In the genomic region with DNA sequence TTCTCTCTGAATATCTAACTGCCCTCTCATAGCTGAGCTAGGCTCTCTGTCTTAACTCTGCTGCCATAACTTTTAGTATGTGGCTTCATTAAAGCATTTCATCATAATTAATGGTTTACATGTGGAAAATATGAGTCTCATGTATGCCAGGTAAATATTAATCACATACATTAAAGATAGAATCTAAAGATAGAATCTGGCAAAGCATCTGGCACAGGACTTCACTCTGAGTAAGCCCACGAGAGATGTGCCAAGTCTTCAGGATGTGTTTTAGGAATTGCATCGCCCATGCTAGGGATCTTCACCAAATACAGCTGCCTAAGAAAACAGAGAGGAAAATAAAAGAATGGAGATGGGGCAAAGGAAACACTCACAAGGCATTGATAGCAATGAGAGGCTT, we compare ENCODE assay signal across 25 cellular contexts.
DNase-seq lines count a peak whose midpoint lies in the region; ATAC-seq and TF ChIP-seq lines count a peak whose summit lies in the region.
"Had no signal": no experiment of that assay in that cellular context is flagged by ENCODE, and none has a peak within 500 bp of the region (broad histone marks: within the 10 kb centered on the region; RNA-seq: fewer than 3 reads in every experiment).

No MANE protein-coding gene starts in this region.

- no peak overlapping the region for H3K27ac ChIP-seq in breast epithelium
- H3K27ac ChIP-seq in hepatocyte, result no peak overlapping the region
- H3K27ac ChIP-seq: neutrophil, skin epidermis, thyroid gland had no signal

- H3K79me2 ChIP-seq in hepatocyte, result no peaks in the 10 kb centered on the region

- TF ChIP-seq POLR2A in breast epithelium (IDR thresholded peaks at IDR 0.05), result no peak

- CTCF ChIA-PET in MCF 10A (lab: Yijun Ruan, JAX), result interaction anchor here (0.7 to 2.0 kb wide), 2 partner anchors 20 to 29 kb away, joined by 4 to 14 read pairs; no protein-coding TSS in a partner anchor

- H3K36me3 Mint-ChIP-seq in MCF 10A (ENCODE audit: insufficient read depth, unreplicated experiment), result no peaks in the 10 kb centered on the region

- H3K27me3 Mint-ChIP-seq in MCF 10A (ENCODE audit: insufficient read depth, unreplicated experiment), result no peaks in the 10 kb centered on the region
- H3K27me3 Mint-ChIP-seq: activated CD4-positive, alpha-beta T cell treated with anti-CD3 and anti-CD28 coated beads for 36 hours; activated naive CD8-positive, alpha-beta T cell treated with anti-CD3 and anti-CD28 coated beads, Interleukin-2, amount 10 ng/mL, durations not matched to agents 7 days and 5 days; effector memory CD8-positive, alpha-beta T cell; stimulated activated naive CD8-positive, alpha-beta T cell treated with anti-CD3 and anti-CD28 coated beads, Interleukin-15, amount 100 ng/mL, for 72 hours had no signal

- POLR2A ChIA-PET in MCF 10A (lab: Yijun Ruan, JAX), result no interaction called here

- no peaks in the 10 kb centered on the region for H3K27me3 ChIP-seq in breast epithelium
- no peaks in the 10 kb centered on the region for H3K27me3 ChIP-seq in hepatocyte
- H3K27me3 ChIP-seq: neutrophil, thyroid gland had no signal

- H2AFZ ChIP-seq in hepatocyte, result no peak overlapping the region

- no peaks in the 10 kb centered on the region for H3K9me2 ChIP-seq in hepatocyte (replicated peaks; ENCODE audit: insufficient read depth)

- 86% methylated on average over 2 of the region's 2 CpGs for WGBS in hepatocyte (ENCODE audit: low lambda C conversion rate, missing lambda C conversion rate)

- H3K4me1 Mint-ChIP-seq in MCF 10A (ENCODE audit: insufficient read depth, unreplicated experiment), result peaks cover 16% of the 10 kb centered on the region
- H3K4me1 Mint-ChIP-seq: activated CD4-positive, alpha-beta T cell treated with anti-CD3 and anti-CD28 coated beads for 36 hours; activated naive CD8-positive, alpha-beta T cell treated with anti-CD3 and anti-CD28 coated beads, Interleukin-2, amount 10 ng/mL, durations not matched to agents 7 days and 5 days; stimulated activated naive CD8-positive, alpha-beta T cell treated with anti-CD3 and anti-CD28 coated beads, Interleukin-15, amount 100 ng/mL, for 72 hours had no signal

- H3K9me3 ChIP-seq in breast epithelium (no peaks in the 10 kb centered on the region), hepatocyte (ENCODE audit: low read depth) (no peaks in the 10 kb centered on the region)
- H3K9me3 ChIP-seq: neutrophil, thyroid gland had no signal

- H3K36me3 ChIP-seq in breast epithelium, result no peaks in the 10 kb centered on the region
- H3K36me3 ChIP-seq in hepatocyte (replicated peaks; ENCODE audit: insufficient read depth, low read depth), result no peaks in the 10 kb centered on the region
- H3K36me3 ChIP-seq: neutrophil, thyroid gland had no signal

- intact Hi-C loops in MCF 10A (cut with micrococcal nuclease) (no loop called here), breast epithelium (cut with DNase I; ENCODE audit: low total_unique reads) (no loop called here)

- no peak overlapping the region for H3K27ac Mint-ChIP-seq in MCF 10A (ENCODE audit: low read depth, unreplicated experiment)
- H3K27ac Mint-ChIP-seq: activated CD4-positive, alpha-beta T cell treated with anti-CD3 and anti-CD28 coated beads for 36 hours; activated naive CD8-positive, alpha-beta T cell treated with anti-CD3 and anti-CD28 coated beads, Interleukin-2, amount 10 ng/mL, durations not matched to agents 7 days and 5 days; effector memory CD8-positive, alpha-beta T cell; stimulated activated naive CD8-positive, alpha-beta T cell treated with anti-CD3 and anti-CD28 coated beads, Interleukin-15, amount 100 ng/mL, for 72 hours had no signal

- TF ChIP-seq CTCF in MCF 10A (IDR thresholded peaks at IDR 0.05; ENCODE audit: unreplicated experiment), result no peak
- TF ChIP-seq CTCF in breast epithelium (IDR thresholded peaks at IDR 0.05), result no peak
- no peak for TF ChIP-seq CTCF in hepatocyte (IDR thresholded peaks at IDR 0.05; ENCODE audit: poor library complexity)

- ATAC-seq in SK-N-SH treated with all-trans-retinoic acid at 6 μM for 48 hours, result peak; percentile 77
- no peak for ATAC-seq in GM21515 (IDR thresholded peaks at IDR 0.05; ENCODE audit: unreplicated experiment)
- ATAC-seq: activated CD4-positive, alpha-beta T cell treated with anti-CD3 and anti-CD28 coated beads for 36 hours; effector memory CD8-positive, alpha-beta T cell; Right ventricle myocardium inferior; stimulated activated naive CD8-positive, alpha-beta T cell treated with anti-CD3 and anti-CD28 coated beads, Interleukin-15, amount 100 ng/mL, for 72 hours had no signal

- BruUV-seq in MCF 10A (replicated peaks; lab: Mats Ljungman, UMichigan), result no TSS peak

- H3K9me3 Mint-ChIP-seq in MCF 10A (ENCODE audit: unreplicated experiment), result no peaks in the 10 kb centered on the region
- H3K9me3 Mint-ChIP-seq: activated naive CD8-positive, alpha-beta T cell treated with anti-CD3 and anti-CD28 coated beads, Interleukin-2, amount 10 ng/mL, durations not matched to agents 7 days and 5 days; effector memory CD8-positive, alpha-beta T cell; stimulated activated naive CD8-positive, alpha-beta T cell treated with anti-CD3 and anti-CD28 coated beads, Interleukin-15, amount 100 ng/mL, for 72 hours had no signal

- DNase-seq in MCF 10A (ENCODE audit: unreplicated experiment) (peak; percentile 45), breast epithelium (ENCODE audit: low spot score in 2 of 2) (no peak), fibroblast of gingiva (ENCODE audit: low read depth) (peak; percentile 68), hepatocyte (ENCODE audit: low spot score) (no peak), NCI-H2029 (lab: John Stamatoyannopoulos, UW) (no peak), superior temporal gyrus (ENCODE audit: extremely low spot score) (no peak)
- DNase-seq: 8988T; activated CD4-positive, alpha-beta T cell treated with anti-CD3 and anti-CD28 coated beads for 36 hours; activated gamma-delta T cell; activated naive CD8-positive, alpha-beta T cell treated with anti-CD3 and anti-CD28 coated beads, Interleukin-2, amount 10 ng/mL, durations not matched to agents 7 days and 5 days; activated T-cell treated with anti-CD3 and anti-CD28 coated beads, Interleukin-2, amount 50 U/mL, for 1 hour; effector memory CD8-positive, alpha-beta T cell; erythroblast; GF-D8; mesendoderm; NCI-H1694; NCI-H510A treated with DMSO at 0.1 percent for 48 hours; stimulated activated CD8-positive, alpha-beta memory T cell treated with anti-CD3 and anti-CD28 coated beads, Interleukin-4, amount 100 ng/mL, for 48 hours; stimulated activated naive CD8-positive, alpha-beta T cell treated with anti-CD3 and anti-CD28 coated beads, Interleukin-15, amount 100 ng/mL, for 72 hours; thyroid gland had no signal

- H3K4me1 ChIP-seq in breast epithelium, result no peaks in the 10 kb centered on the region
- H3K4me1 ChIP-seq in hepatocyte (ENCODE audit: insufficient read depth), result peaks cover 6% of the 10 kb centered on the region
- H3K4me1 ChIP-seq: thyroid gland had no signal

- H4K20me1 ChIP-seq in hepatocyte (ENCODE audit: insufficient read depth, poor library complexity, severe bottlenecking), result no peaks in the 10 kb centered on the region

- no peak overlapping the region for H3K4me3 Mint-ChIP-seq in MCF 10A (ENCODE audit: unreplicated experiment)
- H3K4me3 Mint-ChIP-seq: activated CD4-positive, alpha-beta T cell treated with anti-CD3 and anti-CD28 coated beads for 36 hours; activated naive CD8-positive, alpha-beta T cell treated with anti-CD3 and anti-CD28 coated beads, Interleukin-2, amount 10 ng/mL, durations not matched to agents 7 days and 5 days; effector memory CD8-positive, alpha-beta T cell; stimulated activated naive CD8-positive, alpha-beta T cell treated with anti-CD3 and anti-CD28 coated beads, Interleukin-15, amount 100 ng/mL, for 72 hours had no signal

- no peak overlapping the region for H3K4me2 ChIP-seq in hepatocyte

- H3K4me3 ChIP-seq in breast epithelium, result no peak overlapping the region
- H3K4me3 ChIP-seq in hepatocyte, result no peak overlapping the region
- H3K4me3 ChIP-seq: skin epidermis, thyroid gland had no signal

TF ChIP-seq in SK-N-SH treated with all-trans-retinoic acid at 6 μM for 48 hours, 23 proteins besides CTCF, POLR2A, EP300 and RAD21 (continues in another document):
- TF ChIP-seq, protein P1, sequence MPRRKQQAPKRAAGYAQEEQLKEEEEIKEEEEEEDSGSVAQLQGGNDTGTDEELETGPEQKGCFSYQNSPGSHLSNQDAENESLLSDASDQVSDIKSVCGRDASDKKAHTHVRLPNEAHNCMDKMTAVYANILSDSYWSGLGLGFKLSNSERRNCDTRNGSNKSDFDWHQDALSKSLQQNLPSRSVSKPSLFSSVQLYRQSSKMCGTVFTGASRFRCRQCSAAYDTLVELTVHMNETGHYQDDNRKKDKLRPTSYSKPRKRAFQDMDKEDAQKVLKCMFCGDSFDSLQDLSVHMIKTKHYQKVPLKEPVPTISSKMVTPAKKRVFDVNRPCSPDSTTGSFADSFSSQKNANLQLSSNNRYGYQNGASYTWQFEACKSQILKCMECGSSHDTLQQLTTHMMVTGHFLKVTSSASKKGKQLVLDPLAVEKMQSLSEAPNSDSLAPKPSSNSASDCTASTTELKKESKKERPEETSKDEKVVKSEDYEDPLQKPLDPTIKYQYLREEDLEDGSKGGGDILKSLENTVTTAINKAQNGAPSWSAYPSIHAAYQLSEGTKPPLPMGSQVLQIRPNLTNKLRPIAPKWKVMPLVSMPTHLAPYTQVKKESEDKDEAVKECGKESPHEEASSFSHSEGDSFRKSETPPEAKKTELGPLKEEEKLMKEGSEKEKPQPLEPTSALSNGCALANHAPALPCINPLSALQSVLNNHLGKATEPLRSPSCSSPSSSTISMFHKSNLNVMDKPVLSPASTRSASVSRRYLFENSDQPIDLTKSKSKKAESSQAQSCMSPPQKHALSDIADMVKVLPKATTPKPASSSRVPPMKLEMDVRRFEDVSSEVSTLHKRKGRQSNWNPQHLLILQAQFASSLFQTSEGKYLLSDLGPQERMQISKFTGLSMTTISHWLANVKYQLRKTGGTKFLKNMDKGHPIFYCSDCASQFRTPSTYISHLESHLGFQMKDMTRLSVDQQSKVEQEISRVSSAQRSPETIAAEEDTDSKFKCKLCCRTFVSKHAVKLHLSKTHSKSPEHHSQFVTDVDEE (CRISPR knock-in tag; IDR thresholded peaks at IDR 0.05), result no peak
- TF ChIP-seq ARNTL (CRISPR knock-in tag; IDR thresholded peaks at IDR 0.05; ENCODE audit: borderline replicate concordance, low read depth) (no peak), ISL1 (CRISPR knock-in tag; IDR thresholded peaks at IDR 0.05) (no peak)
- TF ChIP-seq, protein P2, sequence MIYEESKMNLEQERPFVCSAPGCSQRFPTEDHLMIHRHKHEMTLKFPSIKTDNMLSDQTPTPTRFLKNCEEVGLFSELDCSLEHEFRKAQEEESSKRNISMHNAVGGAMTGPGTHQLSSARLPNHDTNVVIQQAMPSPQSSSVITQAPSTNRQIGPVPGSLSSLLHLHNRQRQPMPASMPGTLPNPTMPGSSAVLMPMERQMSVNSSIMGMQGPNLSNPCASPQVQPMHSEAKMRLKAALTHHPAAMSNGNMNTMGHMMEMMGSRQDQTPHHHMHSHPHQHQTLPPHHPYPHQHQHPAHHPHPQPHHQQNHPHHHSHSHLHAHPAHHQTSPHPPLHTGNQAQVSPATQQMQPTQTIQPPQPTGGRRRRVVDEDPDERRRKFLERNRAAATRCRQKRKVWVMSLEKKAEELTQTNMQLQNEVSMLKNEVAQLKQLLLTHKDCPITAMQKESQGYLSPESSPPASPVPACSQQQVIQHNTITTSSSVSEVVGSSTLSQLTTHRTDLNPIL (CRISPR knock-in tag; IDR thresholded peaks at IDR 0.05; ENCODE audit: low read depth), result no peak

Comparison
In these comparisons a context has a peak if more than half of its experiments do, and no peak if none do; other contexts are left out.
1. DNase-seq: peak in MCF 10A (single experiment) and fibroblast of gingiva (single experiment); none in breast epithelium (0 of 2), hepatocyte (single experiment), NCI-H2029 (single experiment) and superior temporal gyrus (single experiment).